In the genomic region with DNA sequence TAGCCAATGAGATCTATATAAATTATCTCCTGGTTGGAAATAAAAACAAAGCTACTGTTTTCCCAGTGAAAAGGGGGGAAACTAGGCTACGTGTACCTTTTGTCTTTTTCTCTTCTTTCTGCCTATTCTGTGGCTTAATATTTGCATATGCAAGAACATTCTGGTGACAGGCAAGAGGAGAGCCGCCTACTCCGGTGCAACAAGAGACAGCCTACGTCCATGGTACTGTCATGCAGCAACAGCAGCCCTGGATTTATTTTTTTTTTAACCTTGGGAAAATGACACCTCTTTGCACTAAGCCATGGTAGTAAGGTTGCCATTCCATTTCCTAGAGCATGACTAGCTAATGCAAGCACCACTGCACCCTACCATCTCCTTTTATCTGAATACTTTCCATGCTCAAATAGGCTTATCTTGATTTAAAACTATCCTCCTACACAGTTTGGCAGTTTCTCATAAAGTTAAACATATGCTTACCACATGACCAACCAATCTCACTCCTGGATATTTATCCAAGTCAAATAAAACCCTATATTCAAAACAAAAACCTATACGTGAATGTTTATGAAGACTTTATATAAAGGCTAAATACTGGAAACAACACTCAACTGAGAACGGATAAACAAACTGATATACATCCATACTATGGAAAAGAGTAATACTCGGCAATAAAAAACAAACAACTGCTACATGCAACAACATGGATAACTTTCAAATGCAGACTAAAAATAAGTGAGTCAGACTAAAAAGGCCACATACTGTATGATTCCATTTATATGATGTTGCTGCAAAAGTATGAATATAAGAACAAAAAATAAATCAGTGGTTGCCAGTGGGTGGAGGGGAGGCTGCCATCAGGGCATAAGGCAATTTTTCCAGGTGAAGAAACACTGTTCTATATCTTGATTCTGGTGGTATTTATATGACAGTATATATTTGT, we compare ENCODE assay signal across 17 cellular contexts. TPM values are rescaled to one million over a fixed set of nuclear protein-coding genes. Genes with fewer than 3 reads are reported as not detected.
A peak's percentile ranks its signal among the peaks of the same experiment; 100 is the strongest.
DNase-seq lines count a peak whose midpoint lies in the region; ATAC-seq and TF ChIP-seq lines count a peak whose summit lies in the region.
"Had no signal": no experiment of that assay in that cellular context is flagged by ENCODE, and none has a peak within 500 bp of the region (broad histone marks: within the 10 kb centered on the region; RNA-seq: fewer than 3 reads in every experiment).

No MANE protein-coding gene starts in this region.

- no peaks in the 10 kb centered on the region for H3K27me3 Mint-ChIP-seq in MCF 10A (ENCODE audit: insufficient read depth, unreplicated experiment)
- H3K27me3 Mint-ChIP-seq: activated CD4-positive, alpha-beta memory T cell treated with anti-CD3 and anti-CD28 coated beads for 36 hours; stimulated activated naive CD8-positive, alpha-beta T cell treated with anti-CD3 and anti-CD28 coated beads, Interleukin-15, amount 100 ng/mL, for 72 hours had no signal

- H3K36me3 Mint-ChIP-seq in MCF 10A (ENCODE audit: insufficient read depth, unreplicated experiment), result peaks cover 13% of the 10 kb centered on the region

- H3K4me3 ChIP-seq in breast epithelium (no peak overlapping the region), upper lobe of left lung (no peak overlapping the region)
- H3K4me3 ChIP-seq: left ventricle myocardium inferior, SJSA1, upper lobe of right lung had no signal

- POLR2A ChIA-PET in MCF 10A (lab: Yijun Ruan, JAX), result interaction anchor here (0.5 to 0.8 kb wide), 3 partner anchors 28 to 60 kb away, joined by 3 to 5 read pairs (median 3); no protein-coding TSS in a partner anchor
- POLR2A ChIA-PET in HEK293T (lab: Yijun Ruan, JAX), result no interaction called here

- ATAC-seq in GM18870 (IDR thresholded peaks at IDR 0.05; ENCODE audit: unreplicated experiment), result no peak
- no peak for ATAC-seq in upper lobe of left lung (ENCODE audit: low FRiP score in 2 of 2)
- ATAC-seq: stimulated activated naive CD8-positive, alpha-beta T cell treated with anti-CD3 and anti-CD28 coated beads, Interleukin-15, amount 100 ng/mL, for 72 hours; upper lobe of right lung had no signal

- no peak for DNase-seq in MCF 10A (ENCODE audit: unreplicated experiment)
- DNase-seq in breast epithelium (ENCODE audit: low spot score in 2 of 2), result no peak
- DNase-seq in caudate nucleus (lab: John Stamatoyannopoulos, UW), result peak in 35 of 61 donors; percentile 2 to 88 (median 38)
- peak; percentile 7 for DNase-seq in middle frontal gyrus (ENCODE audit: extremely low spot score, low spot score)
- DNase-seq in HEK293T (ENCODE audit: extremely low spot score), result no peak
- DNase-seq in upper lobe of left lung, result no peak
- DNase-seq in NCI-H2227 (lab: John Stamatoyannopoulos, UW; ENCODE audit: unreplicated experiment), result no peak
- DNase-seq: activated CD4-positive, alpha-beta memory T cell treated with anti-CD3 and anti-CD28 coated beads for 36 hours; activated CD4-positive, CD25-positive, alpha-beta regulatory T cell; Caco-2; left ventricle myocardium inferior; NCI-H187; stimulated activated CD4-positive, alpha-beta T cell treated with anti-CD3 and anti-CD28 coated beads, Interleukin-4, amount 100 ng/mL, for 4 hours; stimulated activated naive CD8-positive, alpha-beta T cell treated with anti-CD3 and anti-CD28 coated beads, Interleukin-15, amount 100 ng/mL, for 72 hours; upper lobe of right lung had no signal

- intact Hi-C loops in MCF 10A (cut with micrococcal nuclease), result loop anchor here (5.0 kb wide), 2 partner anchors 395 to 1065 kb away; a partner anchor contains a TSS
- intact Hi-C loops in breast epithelium (cut with DNase I; ENCODE audit: low total_unique reads), result no loop called here

- no peaks in the 10 kb centered on the region for H3K4me1 ChIP-seq in breast epithelium
- H3K4me1 ChIP-seq in upper lobe of left lung, result peaks cover 8 to 21% (median 12%) of the 10 kb centered on the region in 4 donors

- H3K27me3 ChIP-seq in breast epithelium (no peaks in the 10 kb centered on the region), upper lobe of left lung (no peaks in the 10 kb centered on the region)
- H3K27me3 ChIP-seq: SJSA1, upper lobe of right lung had no signal

- peak overlapping the region; percentile 43 for H3K27ac Mint-ChIP-seq in MCF 10A (ENCODE audit: low read depth, unreplicated experiment)
- H3K27ac Mint-ChIP-seq: activated CD4-positive, alpha-beta memory T cell treated with anti-CD3 and anti-CD28 coated beads for 36 hours; stimulated activated naive CD8-positive, alpha-beta T cell treated with anti-CD3 and anti-CD28 coated beads, Interleukin-15, amount 100 ng/mL, for 72 hours had no signal

- peaks cover 15% of the 10 kb centered on the region for H3K4me1 Mint-ChIP-seq in MCF 10A (ENCODE audit: insufficient read depth, unreplicated experiment)
- H3K4me1 Mint-ChIP-seq: stimulated activated naive CD8-positive, alpha-beta T cell treated with anti-CD3 and anti-CD28 coated beads, Interleukin-15, amount 100 ng/mL, for 72 hours had no signal

- WGBS in upper lobe of left lung, 2 donors, result 88 to 90% methylated on average over 7 of the region's 7 CpGs

- no TSS peak for BruUV-seq in MCF 10A (replicated peaks; lab: Mats Ljungman, UMichigan)

- no peaks in the 10 kb centered on the region for H3K9me3 Mint-ChIP-seq in MCF 10A (ENCODE audit: unreplicated experiment)
- H3K9me3 Mint-ChIP-seq: activated CD4-positive, alpha-beta memory T cell treated with anti-CD3 and anti-CD28 coated beads for 36 hours; stimulated activated naive CD8-positive, alpha-beta T cell treated with anti-CD3 and anti-CD28 coated beads, Interleukin-15, amount 100 ng/mL, for 72 hours had no signal

- H3K9me3 ChIP-seq in breast epithelium, result no peaks in the 10 kb centered on the region
- no peaks in the 10 kb centered on the region for H3K9me3 ChIP-seq in upper lobe of left lung
- H3K9me3 ChIP-seq: Caco-2, left ventricle myocardium inferior, SJSA1, upper lobe of right lung had no signal

- CTCF ChIA-PET in MCF 10A (lab: Yijun Ruan, JAX), result interaction anchor here (0.6 to 4.8 kb wide), 7 partner anchors 16 to 1806 kb away, joined by 3 to 50 read pairs (median 3); no protein-coding TSS in a partner anchor
- CTCF ChIA-PET in HEK293T (lab: Yijun Ruan, JAX), result no interaction called here

- H3K4me3 Mint-ChIP-seq in MCF 10A (ENCODE audit: unreplicated experiment), result no peak overlapping the region
- H3K4me3 Mint-ChIP-seq: activated CD4-positive, alpha-beta memory T cell treated with anti-CD3 and anti-CD28 coated beads for 36 hours; stimulated activated naive CD8-positive, alpha-beta T cell treated with anti-CD3 and anti-CD28 coated beads, Interleukin-15, amount 100 ng/mL, for 72 hours had no signal

- TF ChIP-seq EP300 in upper lobe of left lung (IDR thresholded peaks at IDR 0.05), result no peak

- H3K36me3 ChIP-seq in breast epithelium (no peaks in the 10 kb centered on the region), upper lobe of left lung (peaks cover 0 to 6% (median 0%) of the 10 kb centered on the region in 4 donors)

- no peak overlapping the region for H3K27ac ChIP-seq in breast epithelium
- peak overlapping the region; percentile 78 for H3K27ac ChIP-seq in caudate nucleus (ENCODE audit: low read depth, low read length)
- no peak overlapping the region for H3K27ac ChIP-seq in upper lobe of left lung
- H3K27ac ChIP-seq: left ventricle myocardium inferior, SJSA1, upper lobe of right lung had no signal

- TF ChIP-seq POLR2A in breast epithelium (IDR thresholded peaks at IDR 0.05) (no peak), upper lobe of left lung (IDR thresholded peaks at IDR 0.05) (no peak)

- TF ChIP-seq CTCF in MCF 10A (IDR thresholded peaks at IDR 0.05; ENCODE audit: unreplicated experiment) (no peak), breast epithelium (IDR thresholded peaks at IDR 0.05) (no peak), upper lobe of left lung (IDR thresholded peaks at IDR 0.05) (no peak)

TF ChIP-seq in HEK293T, 16 proteins besides CTCF, POLR2A, EP300 and RAD21:
- TF ChIP-seq TARDBP (IDR thresholded peaks at IDR 0.05), result no peak
- TF ChIP-seq BHLHE40 (IDR thresholded peaks at IDR 0.05; ENCODE audit: borderline replicate concordance), result no peak

RNA-seq across cellular contexts. Expression of a gene that starts 17.3 kb away (rescaled TPM):
- total RNA-seq in MCF 10A (2022) (9.1 and 9.7 TPM in 2 replicates), breast epithelium (1 to 10 TPM; 2.4 to 4.0 (median 3.3) TPM), upper lobe of left lung (1 to 10 TPM in 5 of 6 donors, under 1 TPM in 1; 0.78 to 4.1 (median 3.5) TPM)

RNA-seq across cellular contexts. Expression of a gene that starts 17.4 kb away (rescaled TPM):
- 21.0 and 22.5 TPM in 2 replicates for total RNA-seq in MCF 10A (2022)
- 10 to 100 TPM; 22.7 to 36.0 (median 23.3) TPM for total RNA-seq in breast epithelium
- total RNA-seq in upper lobe of left lung, result 10 to 100 TPM; 16.7 to 46.1 (median 22.2) TPM

Comparison
In these comparisons a context has a peak if more than half of its experiments do, and no peak if none do; other contexts are left out.
1. DNase-seq: peak in caudate nucleus (35 of 61) and middle frontal gyrus (single experiment); none in MCF 10A (single experiment), breast epithelium (0 of 2), HEK293T (single experiment), upper lobe of left lung (0 of 2) and NCI-H2227 (single experiment).